2 cellular contexts compared by ENCODE assay signal in the genomic region with DNA sequence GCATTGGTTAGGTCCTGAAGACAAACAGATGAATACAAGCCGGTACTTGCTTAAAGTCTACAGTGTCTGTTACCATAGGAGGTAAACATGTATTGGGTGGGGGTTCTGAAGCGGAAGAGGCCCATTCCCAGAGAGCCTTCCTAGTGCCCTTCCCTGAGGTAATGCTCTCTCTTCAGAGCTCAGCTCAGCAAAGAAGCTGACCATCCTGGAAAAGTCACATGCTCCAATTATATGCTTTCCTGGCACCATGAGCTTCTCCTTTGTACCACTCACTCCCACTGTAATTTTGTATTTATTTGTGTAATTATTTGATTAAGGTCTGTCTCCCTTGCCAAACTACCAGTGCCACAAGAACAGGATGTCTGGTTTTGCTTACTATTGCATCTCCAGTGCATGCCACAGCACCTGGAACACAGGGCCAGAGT.
TF ChIP-seq lines count a peak whose summit lies in the region.

No MANE protein-coding gene starts in this region.

TF ChIP-seq in GM23338, 12 proteins besides CTCF, POLR2A, EP300 and RAD21 (continued from another document):
- TF ChIP-seq, protein P1, sequence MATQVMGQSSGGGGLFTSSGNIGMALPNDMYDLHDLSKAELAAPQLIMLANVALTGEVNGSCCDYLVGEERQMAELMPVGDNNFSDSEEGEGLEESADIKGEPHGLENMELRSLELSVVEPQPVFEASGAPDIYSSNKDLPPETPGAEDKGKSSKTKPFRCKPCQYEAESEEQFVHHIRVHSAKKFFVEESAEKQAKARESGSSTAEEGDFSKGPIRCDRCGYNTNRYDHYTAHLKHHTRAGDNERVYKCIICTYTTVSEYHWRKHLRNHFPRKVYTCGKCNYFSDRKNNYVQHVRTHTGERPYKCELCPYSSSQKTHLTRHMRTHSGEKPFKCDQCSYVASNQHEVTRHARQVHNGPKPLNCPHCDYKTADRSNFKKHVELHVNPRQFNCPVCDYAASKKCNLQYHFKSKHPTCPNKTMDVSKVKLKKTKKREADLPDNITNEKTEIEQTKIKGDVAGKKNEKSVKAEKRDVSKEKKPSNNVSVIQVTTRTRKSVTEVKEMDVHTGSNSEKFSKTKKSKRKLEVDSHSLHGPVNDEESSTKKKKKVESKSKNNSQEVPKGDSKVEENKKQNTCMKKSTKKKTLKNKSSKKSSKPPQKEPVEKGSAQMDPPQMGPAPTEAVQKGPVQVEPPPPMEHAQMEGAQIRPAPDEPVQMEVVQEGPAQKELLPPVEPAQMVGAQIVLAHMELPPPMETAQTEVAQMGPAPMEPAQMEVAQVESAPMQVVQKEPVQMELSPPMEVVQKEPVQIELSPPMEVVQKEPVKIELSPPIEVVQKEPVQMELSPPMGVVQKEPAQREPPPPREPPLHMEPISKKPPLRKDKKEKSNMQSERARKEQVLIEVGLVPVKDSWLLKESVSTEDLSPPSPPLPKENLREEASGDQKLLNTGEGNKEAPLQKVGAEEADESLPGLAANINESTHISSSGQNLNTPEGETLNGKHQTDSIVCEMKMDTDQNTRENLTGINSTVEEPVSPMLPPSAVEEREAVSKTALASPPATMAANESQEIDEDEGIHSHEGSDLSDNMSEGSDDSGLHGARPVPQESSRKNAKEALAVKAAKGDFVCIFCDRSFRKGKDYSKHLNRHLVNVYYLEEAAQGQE (IDR thresholded peaks at IDR 0.05; ENCODE audit: unreplicated experiment) = no peak
- TF ChIP-seq, protein P2, sequence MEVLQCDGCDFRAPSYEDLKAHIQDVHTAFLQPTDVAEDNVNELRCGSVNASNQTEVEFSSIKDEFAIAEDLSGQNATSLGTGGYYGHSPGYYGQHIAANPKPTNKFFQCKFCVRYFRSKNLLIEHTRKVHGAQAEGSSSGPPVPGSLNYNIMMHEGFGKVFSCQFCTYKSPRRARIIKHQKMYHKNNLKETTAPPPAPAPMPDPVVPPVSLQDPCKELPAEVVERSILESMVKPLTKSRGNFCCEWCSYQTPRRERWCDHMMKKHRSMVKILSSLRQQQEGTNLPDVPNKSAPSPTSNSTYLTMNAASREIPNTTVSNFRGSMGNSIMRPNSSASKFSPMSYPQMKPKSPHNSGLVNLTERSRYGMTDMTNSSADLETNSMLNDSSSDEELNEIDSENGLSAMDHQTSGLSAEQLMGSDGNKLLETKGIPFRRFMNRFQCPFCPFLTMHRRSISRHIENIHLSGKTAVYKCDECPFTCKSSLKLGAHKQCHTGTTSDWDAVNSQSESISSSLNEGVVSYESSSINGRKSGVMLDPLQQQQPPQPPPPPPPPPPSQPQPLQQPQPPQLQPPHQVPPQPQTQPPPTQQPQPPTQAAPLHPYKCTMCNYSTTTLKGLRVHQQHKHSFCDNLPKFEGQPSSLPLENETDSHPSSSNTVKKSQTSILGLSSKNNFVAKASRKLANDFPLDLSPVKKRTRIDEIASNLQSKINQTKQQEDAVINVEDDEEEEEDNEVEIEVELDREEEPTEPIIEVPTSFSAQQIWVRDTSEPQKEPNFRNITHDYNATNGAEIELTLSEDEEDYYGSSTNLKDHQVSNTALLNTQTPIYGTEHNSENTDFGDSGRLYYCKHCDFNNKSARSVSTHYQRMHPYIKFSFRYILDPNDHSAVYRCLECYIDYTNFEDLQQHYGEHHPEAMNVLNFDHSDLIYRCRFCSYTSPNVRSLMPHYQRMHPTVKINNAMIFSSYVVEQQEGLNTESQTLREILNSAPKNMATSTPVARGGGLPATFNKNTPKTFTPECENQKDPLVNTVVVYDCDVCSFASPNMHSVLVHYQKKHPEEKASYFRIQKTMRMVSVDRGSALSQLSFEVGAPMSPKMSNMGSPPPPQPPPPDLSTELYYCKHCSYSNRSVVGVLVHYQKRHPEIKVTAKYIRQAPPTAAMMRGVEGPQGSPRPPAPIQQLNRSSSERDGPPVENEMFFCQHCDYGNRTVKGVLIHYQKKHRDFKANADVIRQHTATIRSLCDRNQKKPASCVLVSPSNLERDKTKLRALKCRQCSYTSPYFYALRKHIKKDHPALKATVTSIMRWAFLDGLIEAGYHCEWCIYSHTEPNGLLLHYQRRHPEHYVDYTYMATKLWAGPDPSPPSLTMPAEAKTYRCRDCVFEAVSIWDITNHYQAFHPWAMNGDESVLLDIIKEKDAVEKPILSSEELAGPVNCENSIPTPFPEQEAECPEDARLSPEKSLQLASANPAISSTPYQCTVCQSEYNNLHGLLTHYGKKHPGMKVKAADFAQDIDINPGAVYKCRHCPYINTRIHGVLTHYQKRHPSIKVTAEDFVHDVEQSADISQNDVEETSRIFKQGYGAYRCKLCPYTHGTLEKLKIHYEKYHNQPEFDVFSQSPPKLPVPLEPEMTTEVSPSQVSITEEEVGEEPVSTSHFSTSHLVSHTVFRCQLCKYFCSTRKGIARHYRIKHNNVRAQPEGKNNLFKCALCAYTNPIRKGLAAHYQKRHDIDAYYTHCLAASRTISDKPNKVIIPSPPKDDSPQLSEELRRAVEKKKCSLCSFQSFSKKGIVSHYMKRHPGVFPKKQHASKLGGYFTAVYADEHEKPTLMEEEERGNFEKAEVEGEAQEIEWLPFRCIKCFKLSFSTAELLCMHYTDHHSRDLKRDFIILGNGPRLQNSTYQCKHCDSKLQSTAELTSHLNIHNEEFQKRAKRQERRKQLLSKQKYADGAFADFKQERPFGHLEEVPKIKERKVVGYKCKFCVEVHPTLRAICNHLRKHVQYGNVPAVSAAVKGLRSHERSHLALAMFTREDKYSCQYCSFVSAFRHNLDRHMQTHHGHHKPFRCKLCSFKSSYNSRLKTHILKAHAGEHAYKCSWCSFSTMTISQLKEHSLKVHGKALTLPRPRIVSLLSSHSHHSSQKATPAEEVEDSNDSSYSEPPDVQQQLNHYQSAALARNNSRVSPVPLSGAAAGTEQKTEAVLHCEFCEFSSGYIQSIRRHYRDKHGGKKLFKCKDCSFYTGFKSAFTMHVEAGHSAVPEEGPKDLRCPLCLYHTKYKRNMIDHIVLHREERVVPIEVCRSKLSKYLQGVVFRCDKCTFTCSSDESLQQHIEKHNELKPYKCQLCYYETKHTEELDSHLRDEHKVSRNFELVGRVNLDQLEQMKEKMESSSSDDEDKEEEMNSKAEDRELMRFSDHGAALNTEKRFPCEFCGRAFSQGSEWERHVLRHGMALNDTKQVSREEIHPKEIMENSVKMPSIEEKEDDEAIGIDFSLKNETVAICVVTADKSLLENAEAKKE (CRISPR knock-in tag; IDR thresholded peaks at IDR 0.05) = no peak

TF ChIP-seq in SK-N-SH treated with all-trans-retinoic acid at 6 μM for 48 hours, 23 proteins besides CTCF, POLR2A, EP300 and RAD21 (continued from another document):
- TF ChIP-seq, protein P3, sequence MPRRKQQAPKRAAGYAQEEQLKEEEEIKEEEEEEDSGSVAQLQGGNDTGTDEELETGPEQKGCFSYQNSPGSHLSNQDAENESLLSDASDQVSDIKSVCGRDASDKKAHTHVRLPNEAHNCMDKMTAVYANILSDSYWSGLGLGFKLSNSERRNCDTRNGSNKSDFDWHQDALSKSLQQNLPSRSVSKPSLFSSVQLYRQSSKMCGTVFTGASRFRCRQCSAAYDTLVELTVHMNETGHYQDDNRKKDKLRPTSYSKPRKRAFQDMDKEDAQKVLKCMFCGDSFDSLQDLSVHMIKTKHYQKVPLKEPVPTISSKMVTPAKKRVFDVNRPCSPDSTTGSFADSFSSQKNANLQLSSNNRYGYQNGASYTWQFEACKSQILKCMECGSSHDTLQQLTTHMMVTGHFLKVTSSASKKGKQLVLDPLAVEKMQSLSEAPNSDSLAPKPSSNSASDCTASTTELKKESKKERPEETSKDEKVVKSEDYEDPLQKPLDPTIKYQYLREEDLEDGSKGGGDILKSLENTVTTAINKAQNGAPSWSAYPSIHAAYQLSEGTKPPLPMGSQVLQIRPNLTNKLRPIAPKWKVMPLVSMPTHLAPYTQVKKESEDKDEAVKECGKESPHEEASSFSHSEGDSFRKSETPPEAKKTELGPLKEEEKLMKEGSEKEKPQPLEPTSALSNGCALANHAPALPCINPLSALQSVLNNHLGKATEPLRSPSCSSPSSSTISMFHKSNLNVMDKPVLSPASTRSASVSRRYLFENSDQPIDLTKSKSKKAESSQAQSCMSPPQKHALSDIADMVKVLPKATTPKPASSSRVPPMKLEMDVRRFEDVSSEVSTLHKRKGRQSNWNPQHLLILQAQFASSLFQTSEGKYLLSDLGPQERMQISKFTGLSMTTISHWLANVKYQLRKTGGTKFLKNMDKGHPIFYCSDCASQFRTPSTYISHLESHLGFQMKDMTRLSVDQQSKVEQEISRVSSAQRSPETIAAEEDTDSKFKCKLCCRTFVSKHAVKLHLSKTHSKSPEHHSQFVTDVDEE (CRISPR knock-in tag; IDR thresholded peaks at IDR 0.05) = no peak
- TF ChIP-seq, protein P4, sequence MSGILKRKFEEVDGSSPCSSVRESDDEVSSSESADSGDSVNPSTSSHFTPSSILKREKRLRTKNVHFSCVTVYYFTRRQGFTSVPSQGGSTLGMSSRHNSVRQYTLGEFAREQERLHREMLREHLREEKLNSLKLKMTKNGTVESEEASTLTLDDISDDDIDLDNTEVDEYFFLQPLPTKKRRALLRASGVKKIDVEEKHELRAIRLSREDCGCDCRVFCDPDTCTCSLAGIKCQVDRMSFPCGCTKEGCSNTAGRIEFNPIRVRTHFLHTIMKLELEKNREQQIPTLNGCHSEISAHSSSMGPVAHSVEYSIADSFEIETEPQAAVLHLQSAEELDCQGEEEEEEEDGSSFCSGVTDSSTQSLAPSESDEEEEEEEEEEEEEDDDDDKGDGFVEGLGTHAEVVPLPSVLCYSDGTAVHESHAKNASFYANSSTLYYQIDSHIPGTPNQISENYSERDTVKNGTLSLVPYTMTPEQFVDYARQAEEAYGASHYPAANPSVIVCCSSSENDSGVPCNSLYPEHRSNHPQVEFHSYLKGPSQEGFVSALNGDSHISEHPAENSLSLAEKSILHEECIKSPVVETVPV (CRISPR knock-in tag; IDR thresholded peaks at IDR 0.05) = no peak
- TF ChIP-seq ZNF565 (CRISPR knock-in tag; conservative IDR thresholded peaks at IDR 0.05; ENCODE audit: low read depth) (no peak), ZNF70 (CRISPR knock-in tag; IDR thresholded peaks at IDR 0.05) (no peak), ARNTL (CRISPR knock-in tag; IDR thresholded peaks at IDR 0.05; ENCODE audit: borderline replicate concordance, low read depth) (no peak), SNAI2 (CRISPR knock-in tag; IDR thresholded peaks at IDR 0.05) (no peak), ZNF8 (CRISPR knock-in tag; IDR thresholded peaks at IDR 0.05) (no peak)
